ENCODE assay signal across 22 cellular contexts in genomic region chr2:99593692-99594427, GRCh38.
"Had no signal": no experiment of that assay in that cellular context is flagged by ENCODE, and none has a peak within 500 bp of the region (broad histone marks: within the 10 kb centered on the region; RNA-seq: fewer than 3 reads in every experiment).

No MANE protein-coding gene starts in this region.

- DNase-seq: activated CD4-positive, alpha-beta memory T cell treated with anti-CD3 and anti-CD28 coated beads for 36 hours; activated CD4-positive, alpha-beta T cell treated with anti-CD3 and anti-CD28 coated beads for 4 hours; activated CD4-positive, CD25-positive, alpha-beta regulatory T cell; activated effector memory CD4-positive, alpha-beta T cell treated with Interleukin-2 at 50 U/mL for 16 hours; activated naive CD4-positive, alpha-beta T cell treated with anti-CD3 and anti-CD28 coated beads, Interleukin-2, amount 50 U/mL, for 16 hours; activated naive CD8-positive, alpha-beta T cell treated with anti-CD3 and anti-CD28 coated beads, Interleukin-2, amount 50 U/mL, for 24 hours; activated T-cell treated with anti-CD3 and anti-CD28 coated beads, Interleukin-2, amount 50 U/mL, for 48 hours; body of pancreas; dermis blood vessel endothelial cell; effector CD8-positive, alpha-beta T cell; erythroblast; foreskin keratinocyte; left colon; mesendoderm; naive thymus-derived CD4-positive, alpha-beta T cell; ovary; stimulated activated CD4-positive, alpha-beta T cell treated with anti-CD3 and anti-CD28 coated beads, Interleukin-12 subunit alpha, Interleukin-12 subunit beta, amount 100 ng/mL, for 4 hours; stimulated activated CD4-positive, alpha-beta T cell treated with anti-CD3 and anti-CD28 coated beads, Interleukin-4, amount 100 ng/mL, for 4 hours; SW 1271; T-helper 17 cell; testis had no signal

- ATAC-seq: activated naive CD8-positive, alpha-beta T cell treated with anti-CD3 and anti-CD28 coated beads, Interleukin-2, amount 50 U/mL, for 24 hours; body of pancreas; foreskin keratinocyte; left colon; mucosa of descending colon; naive thymus-derived CD4-positive, alpha-beta T cell; T-helper 17 cell had no signal
